8 cellular contexts compared by ENCODE assay signal in the genomic region with DNA sequence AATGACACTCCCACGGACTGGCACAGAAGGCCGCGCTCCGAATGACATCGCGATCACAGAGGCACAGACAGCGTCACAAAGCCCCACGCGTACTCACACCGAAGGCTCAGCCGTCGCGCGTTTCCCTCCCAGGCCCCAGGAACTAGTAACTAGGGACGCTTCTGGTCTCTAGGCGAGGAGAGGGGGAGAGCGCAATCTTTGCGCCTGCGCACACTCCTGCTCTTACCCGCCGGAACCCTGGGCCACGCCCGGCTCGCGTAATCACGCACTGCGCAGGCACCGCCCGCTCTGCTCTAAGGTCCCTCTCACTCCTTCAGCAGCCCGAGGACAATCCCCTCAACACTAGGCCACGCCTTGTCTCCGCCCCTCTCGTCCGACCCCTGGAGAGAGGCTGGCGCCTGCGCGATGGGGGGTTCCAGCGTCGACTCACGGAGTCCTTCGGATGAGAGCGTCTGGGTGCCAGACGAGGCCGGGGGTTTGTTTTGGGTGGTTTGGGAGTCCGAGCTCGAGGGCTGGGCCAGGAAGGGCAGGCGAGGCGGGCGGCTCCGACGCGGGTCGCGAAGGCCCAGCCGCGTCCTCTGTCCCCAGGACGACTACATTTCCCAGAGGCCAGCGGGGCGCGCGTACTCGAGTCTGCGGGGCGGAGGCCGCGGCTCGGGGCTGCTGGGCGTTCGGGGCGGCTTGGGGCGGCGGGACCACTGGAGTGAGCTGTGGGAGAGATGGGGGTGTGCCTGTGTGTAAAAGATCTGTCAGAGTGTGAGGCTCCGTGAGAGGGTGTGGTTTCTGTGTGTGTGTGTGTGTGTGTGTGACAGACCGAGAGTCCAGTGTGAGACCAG. TPM values are rescaled to one million over a fixed set of nuclear protein-coding genes. Genes with fewer than 3 reads are reported as not detected.
DNase-seq lines count a peak whose midpoint lies in the region; ATAC-seq and TF ChIP-seq lines count a peak whose summit lies in the region.

A gene (plus strand): TSS at position 410 of the 836 bp plus-strand sequence. CDS start 3,717 bp downstream, outside the sequence.

- no peak for TF ChIP-seq CTCF in GM10266 (IDR thresholded peaks at IDR 0.05; ENCODE audit: control insufficient read depth, insufficient read depth, low read depth, missing control alignments)

- H3K9ac ChIP-seq in endocrine pancreas (ENCODE audit: control insufficient read depth, insufficient read depth, low read length): peak within 1 kb of the TSS; percentile 49

- peaks cover 3% of the 10 kb centered on the region for H3K9me3 ChIP-seq in endocrine pancreas (ENCODE audit: control insufficient read depth, low read length)

- no peaks in the 10 kb centered on the region for H3K27me3 ChIP-seq in endocrine pancreas (ENCODE audit: control insufficient read depth, insufficient read depth, low read length)

- DNase-seq in GM10266 (ENCODE audit: extremely low spot score): peak; percentile 31
- peak; percentile 96 for DNase-seq in NCI-H345 (lab: John Stamatoyannopoulos, UW)
- DNase-seq in activated CD8-positive, alpha-beta memory T cell treated with anti-CD3 and anti-CD28 coated beads for 4 hours (ENCODE audit: low read depth in 2 of 2): peak; percentile 70 to 74
- peak; percentile 98 to 99 for DNase-seq in lung microvascular endothelial cell (ENCODE audit: low read depth in 2 of 2)
- DNase-seq in stimulated activated CD4-positive, alpha-beta T cell treated with anti-CD3 and anti-CD28 coated beads, TNF-alpha, amount 100 ng/mL, for 4 hours (ENCODE audit: low read depth in 3 of 3): peak; percentile 57 to 74 (median 62)

- no peaks in the 10 kb centered on the region for H3K4me1 ChIP-seq in endocrine pancreas (ENCODE audit: control insufficient read depth, insufficient read depth, low read length)

- H3K36me3 ChIP-seq in endocrine pancreas (ENCODE audit: control insufficient read depth, insufficient read depth, low read length): peaks cover 2% of the 10 kb centered on the region

- no peak for ATAC-seq in HG02973 (IDR thresholded peaks at IDR 0.05; ENCODE audit: unreplicated experiment)
- ATAC-seq in GM21381 (IDR thresholded peaks at IDR 0.05; ENCODE audit: unreplicated experiment): no peak

- H3K4me3 ChIP-seq in endocrine pancreas (ENCODE audit: control insufficient read depth, insufficient read depth, low read length): peak within 1 kb of the TSS; percentile 61

RNA-seq across cellular contexts. Expression of the gene that starts here (rescaled TPM):
- total RNA-seq in lung microvascular endothelial cell: 0.65 and 1.6 TPM in 2 replicates

Comparison
In these comparisons a context has a peak if more than half of its experiments do, and no peak if none do; other contexts are left out.
1. DNase-seq: peak in every context shown above with its lines; median percentile 98 in lung microvascular endothelial cell; 96 in NCI-H345; 72 in activated CD8-positive, alpha-beta memory T cell treated with anti-CD3 and anti-CD28 coated beads for 4 hours; 62 in stimulated activated CD4-positive, alpha-beta T cell treated with anti-CD3 and anti-CD28 coated beads, TNF-alpha, amount 100 ng/mL, for 4 hours; 31 in GM10266.